ENCODE assay signal across 11 cellular contexts in the genomic region with DNA sequence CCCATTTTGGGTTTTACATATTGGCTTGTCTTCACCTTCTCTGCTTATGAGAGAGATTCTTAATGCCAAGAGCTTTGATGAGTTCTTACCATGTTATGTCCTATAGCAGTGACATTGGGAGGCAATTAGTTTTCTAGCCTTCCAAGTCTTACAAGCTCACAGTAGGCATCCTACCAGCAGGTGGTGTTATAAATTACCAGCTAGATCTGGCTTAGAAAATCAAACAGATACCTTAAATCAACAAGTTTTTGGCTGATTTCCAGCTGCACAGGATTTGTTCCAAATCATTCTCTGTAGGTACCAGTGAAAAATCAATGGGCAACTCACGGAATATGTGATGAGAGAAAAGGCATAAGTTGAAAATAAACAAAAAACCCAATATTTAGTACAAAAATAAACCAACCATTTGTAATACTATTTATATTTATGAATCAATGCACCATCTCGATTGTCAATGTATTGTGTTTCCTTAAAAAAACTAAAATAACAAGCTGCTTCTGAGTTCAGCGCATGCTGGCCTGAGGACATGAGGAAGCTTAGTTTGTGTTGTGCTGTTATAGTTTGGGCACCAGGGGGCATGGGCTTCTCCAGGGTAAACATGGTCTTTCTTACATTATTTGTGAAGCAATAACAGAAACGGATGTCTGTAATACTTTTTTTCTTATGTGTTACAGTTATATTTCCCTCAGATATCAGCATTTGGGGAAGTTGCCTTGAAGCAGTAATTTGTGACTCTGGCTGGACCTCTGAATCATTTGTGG. TPM values are rescaled to one million over a fixed set of nuclear protein-coding genes. Genes with fewer than 3 reads are reported as not detected.
DNase-seq lines count a peak whose midpoint lies in the region; ATAC-seq and TF ChIP-seq lines count a peak whose summit lies in the region.
"Had no signal": no experiment of that assay in that cellular context is flagged by ENCODE, and none has a peak within 500 bp of the region (broad histone marks: within the 10 kb centered on the region; RNA-seq: fewer than 3 reads in every experiment).

No MANE protein-coding gene starts in this region.

- H3K36me3 Mint-ChIP-seq in Caco-2 (ENCODE audit: insufficient read depth, unreplicated experiment): no peaks in the 10 kb centered on the region

- H3K4me1 ChIP-seq in Caco-2: no peaks in the 10 kb centered on the region
- H3K4me1 ChIP-seq: testis had no signal

- TF ChIP-seq CTCF in Caco-2 (IDR thresholded peaks at IDR 0.05; ENCODE audit: insufficient read depth in 1 of 2, low read depth in 1 of 2, low read length in 1 of 2, severe bottlenecking in 1 of 2, unreplicated experiment in 1 of 2) (peak; percentile 36 to 50), epithelial cell of proximal tubule (conservative IDR thresholded peaks at IDR 0.05; ENCODE audit: low read depth, low read length) (peak; percentile 48)

- POLR2A ChIA-PET in Caco-2 (lab: Charles Lee): no interaction called here

- CTCF ChIA-PET in Caco-2 (lab: Charles Lee): interaction anchor here (0.6 to 1.7 kb wide), 7 partner anchors 12 to 925 kb away, joined by 3 to 21 read pairs (median 4); no protein-coding TSS in a partner anchor

- no peaks in the 10 kb centered on the region for H3K9me3 Mint-ChIP-seq in Caco-2 (ENCODE audit: unreplicated experiment)

- H3K4me3 ChIP-seq in Caco-2 (ENCODE audit: low read depth, low read length) (no peak overlapping the region), epithelial cell of proximal tubule (ENCODE audit: low read depth, low read length) (no peak overlapping the region)
- H3K4me3 ChIP-seq: testis had no signal

- H3K27ac Mint-ChIP-seq in Caco-2 (ENCODE audit: unreplicated experiment): no peak overlapping the region

- H3K27me3 ChIP-seq in Caco-2 (replicated peaks; ENCODE audit: control insufficient read depth, insufficient read depth, low read length): no peaks in the 10 kb centered on the region
- H3K27me3 ChIP-seq: testis had no signal

- peak in 1 of 2 experiments; percentile 36 for DNase-seq in Caco-2
- DNase-seq in NCI-H82 (lab: John Stamatoyannopoulos, UW): peak; percentile 69
- DNase-seq in epithelial cell of proximal tubule (ENCODE audit: low read depth): no peak
- no peak for DNase-seq in activated CD8-positive, alpha-beta memory T cell treated with anti-CD3 and anti-CD28 coated beads for 24 hours
- no peak for DNase-seq in Right ventricle myocardium superior
- DNase-seq in nucleus accumbens (lab: John Stamatoyannopoulos, UW): no peak
- DNase-seq in NCI-H1930 (lab: John Stamatoyannopoulos, UW): no peak
- DNase-seq: testis had no signal

- ATAC-seq in HG02610 (IDR thresholded peaks at IDR 0.05; ENCODE audit: unreplicated experiment): peak; percentile 54
- no peak for ATAC-seq in Right ventricle myocardium superior (ENCODE audit: poor library complexity)

- intact Hi-C loops in Caco-2 (cut with micrococcal nuclease; ENCODE audit: unreplicated experiment): loop anchor here (1.0 kb wide), 1 partner anchor 13 kb away; no protein-coding TSS in a partner anchor
- intact Hi-C loops in Right ventricle myocardium superior (cut with DNase I): no loop called here

- no peak overlapping the region for H3K4me3 Mint-ChIP-seq in Caco-2 (ENCODE audit: unreplicated experiment)

- H3K27me3 Mint-ChIP-seq in Caco-2 (ENCODE audit: insufficient read depth, unreplicated experiment): no peaks in the 10 kb centered on the region

- no TSS peak for BruUV-seq in Caco-2 (replicated peaks; lab: Mats Ljungman, UMichigan)

- no peaks in the 10 kb centered on the region for H3K36me3 ChIP-seq in Caco-2 (ENCODE audit: control insufficient read depth, insufficient read depth, low read length)

- H3K9me3 ChIP-seq in Caco-2: no peaks in the 10 kb centered on the region
- H3K9me3 ChIP-seq: testis had no signal

- peaks cover 6% of the 10 kb centered on the region for H3K4me1 Mint-ChIP-seq in Caco-2 (ENCODE audit: low read depth, unreplicated experiment)

RNA-seq across cellular contexts. Expression of a gene that starts 34.1 kb away (rescaled TPM):
- total RNA-seq in Caco-2 (2022) (not detected in 2 replicates), epithelial cell of proximal tubule (0.12 and 2.0 TPM in 2 replicates), Right ventricle myocardium superior (not detected)
- total RNA-seq: endothelial cell of umbilical vein, pulmonary artery endothelial cell, testis had no signal
